Comparison of ENCODE assay signal across 9 cellular contexts in the genomic region with DNA sequence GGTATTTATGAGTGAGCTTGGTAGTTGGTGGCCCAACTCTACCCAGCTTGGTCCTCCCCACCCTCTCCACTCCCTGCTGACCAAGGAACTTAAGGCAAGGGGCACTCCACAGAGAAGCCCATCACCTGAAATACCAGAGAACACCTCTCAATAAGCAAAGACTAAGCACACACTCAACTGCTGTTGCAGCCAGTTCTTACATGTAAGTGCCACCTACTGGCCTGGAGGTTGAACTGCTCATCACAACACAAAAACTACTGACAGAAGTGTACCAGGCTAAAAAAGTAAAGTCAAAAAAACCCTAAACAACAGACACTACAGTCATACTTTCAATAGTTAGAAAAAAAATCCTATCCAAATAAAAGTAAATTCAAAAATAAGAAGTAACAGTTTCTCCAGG.
DNase-seq lines count a peak whose midpoint lies in the region; ATAC-seq and TF ChIP-seq lines count a peak whose summit lies in the region.
"Had no signal": no experiment of that assay in that cellular context is flagged by ENCODE, and none has a peak within 500 bp of the region (broad histone marks: within the 10 kb centered on the region; RNA-seq: fewer than 3 reads in every experiment).

No MANE protein-coding gene starts in this region.

- no peaks in the 10 kb centered on the region for H3F3A ChIP-seq in PC-9 (ENCODE audit: insufficient read depth, low read depth)

- peak; percentile 28 for DNase-seq in ELF-1 (ENCODE audit: low read depth, low spot score)
- DNase-seq in HFFc6, result no peak
- DNase-seq in PC-9, result no peak
- peak; percentile 9 for DNase-seq in iPS DF 19.7 (ENCODE audit: low read depth, low spot score)
- DNase-seq in T-helper 17 cell, result no peak
- no peak for DNase-seq in NCI-H2029 (lab: John Stamatoyannopoulos, UW)
- no peak for DNase-seq in activated naive CD4-positive, alpha-beta T cell treated with Interleukin-2 at 50 U/mL for 16 hours
- DNase-seq in CD8-positive, alpha-beta memory T cell, result no peak

- H3K27ac Mint-ChIP-seq in HFFc6 (no peak overlapping the region), T-helper 17 cell (no peak overlapping the region)
- H3K27ac Mint-ChIP-seq in CD8-positive, alpha-beta memory T cell, result no peak overlapping the region
- H3K27ac Mint-ChIP-seq: activated T-helper 2 cell treated with anti-CD3 and anti-CD28 coated beads, Interferon-gamma antibody, Interleukin-2, Interleukin-4, amounts not matched to agents 10 μg/mL and 5 μg/mL and 100 μg/mL, durations not matched to agents 14 hours and 24 hours and 36 hours had no signal

- H4K20me1 ChIP-seq in PC-9 (ENCODE audit: insufficient read depth), result no peaks in the 10 kb centered on the region

- no peak overlapping the region for H2AFZ ChIP-seq in PC-9

- H3K27me3 Mint-ChIP-seq in HFFc6 (ENCODE audit: insufficient read depth) (peaks cover 2% of the 10 kb centered on the region; the same call in 1 of the 2 replicates), T-helper 17 cell (no peaks in the 10 kb centered on the region)
- H3K27me3 Mint-ChIP-seq in CD8-positive, alpha-beta memory T cell, result no peaks in the 10 kb centered on the region

- intact Hi-C loops in PC-9 (cut with micrococcal nuclease; ENCODE audit: unreplicated experiment), result loop anchor here (5.0 to 10.0 kb wide), 2 partner anchors 145 to 278 kb away; a partner anchor contains a TSS

- H3K9me2 ChIP-seq in PC-9 (ENCODE audit: insufficient read depth), result no peaks in the 10 kb centered on the region

- POLR2A ChIA-PET in PC-9 (lab: Charles Lee; ENCODE audit: unreplicated experiment), result no interaction called here
- POLR2A ChIA-PET in CD8-positive, alpha-beta memory T cell (lab: Charles Lee), result no interaction called here

- H3K4me3 ChIP-seq in PC-9, result no peak overlapping the region
- H3K4me3 ChIP-seq in CD8-positive, alpha-beta memory T cell (ENCODE audit: low read length), result no peak overlapping the region

- no TSS peak for BruUV-seq in PC-9 (replicated peaks; lab: Mats Ljungman, UMichigan)

- no peak overlapping the region for H3K4me3 Mint-ChIP-seq in HFFc6
- H3K4me3 Mint-ChIP-seq in T-helper 17 cell, result no peak overlapping the region
- H3K4me3 Mint-ChIP-seq in CD8-positive, alpha-beta memory T cell, result no peak overlapping the region

- H3K9me3 ChIP-seq in PC-9 (ENCODE audit: insufficient read depth, low read depth) (no peaks in the 10 kb centered on the region), T-helper 17 cell (ENCODE audit: control insufficient read depth, low read length, poor library complexity, severe bottlenecking) (no peaks in the 10 kb centered on the region)
- H3K9me3 ChIP-seq in CD8-positive, alpha-beta memory T cell (ENCODE audit: low read length), result no peaks in the 10 kb centered on the region

- no peaks in the 10 kb centered on the region for H3K79me2 ChIP-seq in PC-9 (ENCODE audit: low read depth)

- H3K4me2 ChIP-seq in PC-9, result no peak overlapping the region

- no peak overlapping the region for H3K27ac ChIP-seq in PC-9
- no peak overlapping the region for H3K27ac ChIP-seq in CD8-positive, alpha-beta memory T cell (ENCODE audit: low read depth, low read length)

- H3K4me1 Mint-ChIP-seq in HFFc6 (ENCODE audit: low read depth) (no peaks in the 10 kb centered on the region), T-helper 17 cell (no peaks in the 10 kb centered on the region)
- no peaks in the 10 kb centered on the region for H3K4me1 Mint-ChIP-seq in CD8-positive, alpha-beta memory T cell

- H3K36me3 ChIP-seq in PC-9 (ENCODE audit: low read depth), result no peaks in the 10 kb centered on the region
- H3K36me3 ChIP-seq in CD8-positive, alpha-beta memory T cell (ENCODE audit: insufficient read depth, low read length), result no peaks in the 10 kb centered on the region

- H3K9me3 Mint-ChIP-seq in HFFc6, result peaks cover 4% of the 10 kb centered on the region; the same call in 1 of the 2 replicates
- H3K9me3 Mint-ChIP-seq in CD8-positive, alpha-beta memory T cell, result peaks cover 10 to 24% (median 11%) of the 10 kb centered on the region in 5 donors
- H3K9me3 Mint-ChIP-seq: activated T-helper 2 cell treated with anti-CD3 and anti-CD28 coated beads, Interferon-gamma antibody, Interleukin-2, Interleukin-4, amounts not matched to agents 10 μg/mL and 5 μg/mL and 100 μg/mL, durations not matched to agents 14 hours and 24 hours and 36 hours had no signal

- no peaks in the 10 kb centered on the region for H3K4me1 ChIP-seq in PC-9 (replicated peaks; ENCODE audit: insufficient read depth)
- no peaks in the 10 kb centered on the region for H3K4me1 ChIP-seq in CD8-positive, alpha-beta memory T cell (ENCODE audit: insufficient read depth, low read length)

- TF ChIP-seq CTCF in HFFc6 (IDR thresholded peaks at IDR 0.05) (peak; percentile 71), PC-9 (conservative IDR thresholded peaks at IDR 0.05) (peak; percentile 79)

- H3K36me3 Mint-ChIP-seq in HFFc6 (ENCODE audit: low read depth) (no peaks in the 10 kb centered on the region), T-helper 17 cell (ENCODE audit: low read depth) (no peaks in the 10 kb centered on the region)
- H3K36me3 Mint-ChIP-seq in CD8-positive, alpha-beta memory T cell, result no peaks in the 10 kb centered on the region

- no peak for ATAC-seq in T-helper 17 cell

- H3K27me3 ChIP-seq in PC-9 (ENCODE audit: insufficient read depth, low read depth), result no peaks in the 10 kb centered on the region
- H3K27me3 ChIP-seq in CD8-positive, alpha-beta memory T cell (ENCODE audit: insufficient read depth, low read length, poor library complexity, severe bottlenecking), result no peaks in the 10 kb centered on the region

- CTCF ChIA-PET in PC-9 (lab: Charles Lee), result no interaction called here
- CTCF ChIA-PET in CD8-positive, alpha-beta memory T cell (lab: Charles Lee), result no interaction called here

Comparison
In these comparisons a context has a peak if more than half of its experiments do, and no peak if none do; other contexts are left out.
1. DNase-seq: peak in ELF-1 (single experiment) and iPS DF 19.7 (single experiment); none in HFFc6 (single experiment), PC-9 (0 of 2), T-helper 17 cell (0 of 3), NCI-H2029 (single experiment), activated naive CD4-positive, alpha-beta T cell treated with Interleukin-2 at 50 U/mL for 16 hours (single experiment) and CD8-positive, alpha-beta memory T cell (0 of 5).